ENCODE assay signal across 1 cellular context in the genomic region with DNA sequence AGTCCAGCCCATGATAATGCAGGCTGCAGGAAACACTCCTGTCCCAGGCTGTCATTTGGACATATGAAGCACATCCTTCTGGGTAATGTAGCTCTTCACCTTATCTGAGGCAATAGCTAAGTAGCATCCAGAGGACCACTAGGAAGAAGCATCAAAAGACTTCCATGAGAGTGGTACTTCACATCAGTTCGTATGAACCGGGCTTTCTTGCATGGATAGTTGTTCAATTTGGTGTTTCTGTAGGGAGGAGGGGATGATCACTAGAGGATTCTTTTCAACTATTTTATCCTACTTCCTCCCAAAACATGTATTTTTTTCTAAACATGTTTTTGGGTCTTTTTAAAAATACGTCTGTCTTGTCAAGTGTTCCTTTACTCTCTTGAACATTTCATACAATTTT.
"Had no signal": no experiment of that assay in that cellular context is flagged by ENCODE, and none has a peak within 500 bp of the region (broad histone marks: within the 10 kb centered on the region; RNA-seq: fewer than 3 reads in every experiment).

No MANE protein-coding gene starts in this region.

- ATAC-seq: GM12878 had no signal

- H3K4me3 ChIP-seq: GM12878 had no signal
